Comparison of ENCODE assay signal across 8 cellular contexts in genomic region chr17:76262732-76263344, GRCh38. TPM values are rescaled to one million over a fixed set of nuclear protein-coding genes. Genes with fewer than 3 reads are reported as not detected.
DNase-seq lines count a peak whose midpoint lies in the region; ATAC-seq and TF ChIP-seq lines count a peak whose summit lies in the region.

No MANE protein-coding gene starts in this region.

- TF ChIP-seq CTCF in testis (IDR thresholded peaks at IDR 0.05) = no peak

- peak; percentile 66 for DNase-seq in activated CD8-positive, alpha-beta memory T cell treated with anti-CD3 and anti-CD28 coated beads for 24 hours
- no peak for DNase-seq in activated CD8-positive, alpha-beta memory T cell treated with anti-CD3 and anti-CD28 coated beads, Interleukin-2, amount 50 U/mL, for 4 hours
- peak; percentile 78 for DNase-seq in NOMO-1 treated with DMSO at 0.1 percent for 48 hours (lab: John Stamatoyannopoulos, UW; ENCODE audit: unreplicated experiment)
- DNase-seq in central memory CD8-positive, alpha-beta T cell (ENCODE audit: low spot score in 2 of 2) = no peak
- DNase-seq in renal cortical epithelial cell (ENCODE audit: low read depth) = peak; percentile 84
- no peak for DNase-seq in testis
- no peak for DNase-seq in NCI-H128 (lab: John Stamatoyannopoulos, UW; ENCODE audit: unreplicated experiment)

- intact Hi-C loops in testis (cut with DNase I; ENCODE audit: low total_unique reads) = no loop called here

- H3K27me3 ChIP-seq in testis = no peaks in the 10 kb centered on the region

- peak overlapping the region; percentile 38 for H3K4me3 Mint-ChIP-seq in central memory CD8-positive, alpha-beta T cell

- no peaks in the 10 kb centered on the region for H3K9me3 ChIP-seq in testis

- no peak for TF ChIP-seq POLR2A in testis (IDR thresholded peaks at IDR 0.05)

- peaks cover 40% of the 10 kb centered on the region for H3K4me1 Mint-ChIP-seq in central memory CD8-positive, alpha-beta T cell

- no peaks in the 10 kb centered on the region for H3K9me3 Mint-ChIP-seq in central memory CD8-positive, alpha-beta T cell

- peak overlapping the region; percentile 5 for H3K27ac Mint-ChIP-seq in central memory CD8-positive, alpha-beta T cell (ENCODE audit: low read depth)

- H3K36me3 Mint-ChIP-seq in central memory CD8-positive, alpha-beta T cell (ENCODE audit: insufficient read depth) = peaks cover 22% of the 10 kb centered on the region

- no peak overlapping the region for H3K4me3 ChIP-seq in testis

- no peak for ATAC-seq in central memory CD8-positive, alpha-beta T cell (replicated peaks; ENCODE audit: extremely low read depth, poor library complexity, severe bottlenecking)
- ATAC-seq in HG03457 (IDR thresholded peaks at IDR 0.05; ENCODE audit: unreplicated experiment) = no peak

- WGBS in testis, 2 donors = 56 to 59% methylated on average over 9 of the region's 9 CpGs

- H3K27ac ChIP-seq in testis = peak overlapping the region in 1 of 2 donors; percentile 2

- H3K27me3 Mint-ChIP-seq in central memory CD8-positive, alpha-beta T cell = no peaks in the 10 kb centered on the region

- H3K4me1 ChIP-seq in testis = peaks cover 15% of the 10 kb centered on the region

- H3K36me3 ChIP-seq in testis (ENCODE audit: low read depth, missing control alignments) = no peaks in the 10 kb centered on the region

RNA-seq across cellular contexts. Expression of gene UBALD2, which starts 2.3 kb away (rescaled TPM):
- 2.9 and 3.3 TPM in 2 replicates for total RNA-seq in renal cortical epithelial cell
- total RNA-seq in testis = 10 to 100 TPM; 13.6 to 16.7 TPM
- 48.7 TPM for polyA plus RNA-seq in testis (ENCODE audit: insufficient read depth, low read depth, low replicate concordance)

RNA-seq across cellular contexts. Expression of gene RNF157, which starts 22.5 kb away (rescaled TPM):
- total RNA-seq in renal cortical epithelial cell (2.1 and 3.6 TPM in 2 replicates), testis (100 to 1,000 TPM; 101 to 108 TPM)
- polyA plus RNA-seq in testis (ENCODE audit: insufficient read depth, low read depth, low replicate concordance) = 98.8 TPM

RNA-seq across cellular contexts. Expression of gene QRICH2, which starts 45.2 kb away (rescaled TPM):
- 1.4 and 2.8 TPM in 2 replicates for total RNA-seq in renal cortical epithelial cell
- total RNA-seq in testis = 10 to 100 TPM; 27.0 to 39.0 TPM
- 43.4 TPM for polyA plus RNA-seq in testis (ENCODE audit: insufficient read depth, low read depth, low replicate concordance)

Comparison
In these comparisons a context has a peak if more than half of its experiments do, and no peak if none do; other contexts are left out.
1. DNase-seq: peak in activated CD8-positive, alpha-beta memory T cell treated with anti-CD3 and anti-CD28 coated beads for 24 hours (single experiment), NOMO-1 treated with DMSO at 0.1 percent for 48 hours (single experiment) and renal cortical epithelial cell (single experiment); none in activated CD8-positive, alpha-beta memory T cell treated with anti-CD3 and anti-CD28 coated beads, Interleukin-2, amount 50 U/mL, for 4 hours (single experiment), central memory CD8-positive, alpha-beta T cell (0 of 2), testis (single experiment) and NCI-H128 (single experiment).
2. RNA of gene RNF157, which starts 22.5 kb away (total RNA-seq): 101 to 108 TPM in testis; 2.1 to 3.6 TPM in renal cortical epithelial cell; every median in the first group is over 10 times any median in the second.